In the genomic region with DNA sequence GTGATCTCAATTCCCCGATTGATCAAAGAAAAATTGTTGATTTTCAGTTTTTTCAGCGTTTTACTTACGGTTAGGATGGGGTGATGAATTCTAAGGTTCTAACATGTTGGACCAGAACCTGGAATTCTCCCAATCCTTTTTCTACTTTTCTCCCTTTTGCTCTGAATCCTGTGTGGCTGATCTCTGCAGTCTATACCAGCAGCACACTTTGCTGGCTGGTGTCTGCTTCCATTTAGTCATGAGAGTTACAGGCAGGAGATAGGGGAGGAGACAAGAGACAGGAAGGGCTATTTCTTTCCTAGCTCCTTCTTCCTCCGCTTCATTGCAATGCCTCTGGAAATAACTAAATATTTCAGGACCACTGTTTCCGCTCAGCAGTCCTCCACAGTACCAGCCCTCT, we compare ENCODE assay signal across 29 cellular contexts.
"Had no signal": no experiment of that assay in that cellular context is flagged by ENCODE, and none has a peak within 500 bp of the region (broad histone marks: within the 10 kb centered on the region; RNA-seq: fewer than 3 reads in every experiment).

No MANE protein-coding gene starts in this region.

- H3K27ac ChIP-seq: brain microvascular endothelial cell, Peyer's patch, RWPE1 had no signal

- H3K4me3 Mint-ChIP-seq: activated CD4-positive, alpha-beta T cell treated with anti-CD3 and anti-CD28 coated beads, Interleukin-2, amount 10 ng/mL, durations not matched to agents 24 days and 14 days; activated CD8-positive, alpha-beta T cell treated with anti-CD3 and anti-CD28 coated beads for 36 hours; activated naive CD8-positive, alpha-beta T cell treated with anti-CD3 and anti-CD28 coated beads for 36 hours; activated T-cell treated with anti-CD3 and anti-CD28 coated beads, Interleukin-2, amount 50 U/mL, for 72 hours; activated T-helper 17 cell treated with anti-CD3 and anti-CD28 coated beads, Interleukin-2, amount 50 U/mL, for 72 hours; central memory CD8-positive, alpha-beta T cell had no signal

- H3K4me1 ChIP-seq: Peyer's patch had no signal

- H3K9me3 Mint-ChIP-seq: activated CD4-positive, alpha-beta T cell treated with anti-CD3 and anti-CD28 coated beads, Interleukin-2, amount 10 ng/mL, durations not matched to agents 24 days and 14 days; activated CD8-positive, alpha-beta T cell treated with anti-CD3 and anti-CD28 coated beads for 36 hours had no signal

- H3K27me3 ChIP-seq: brain microvascular endothelial cell, Peyer's patch had no signal

- H3K4me1 Mint-ChIP-seq: activated CD4-positive, alpha-beta T cell treated with anti-CD3 and anti-CD28 coated beads, Interleukin-2, amount 10 ng/mL, durations not matched to agents 24 days and 14 days; activated naive CD8-positive, alpha-beta T cell treated with anti-CD3 and anti-CD28 coated beads for 36 hours; activated T-helper 17 cell treated with anti-CD3 and anti-CD28 coated beads, Interleukin-2, amount 50 U/mL, for 72 hours; central memory CD8-positive, alpha-beta T cell had no signal

- H3K36me3 ChIP-seq: brain microvascular endothelial cell, Peyer's patch had no signal

- ATAC-seq: activated CD8-positive, alpha-beta T cell treated with anti-CD3 and anti-CD28 coated beads for 36 hours; activated T-cell treated with anti-CD3 and anti-CD28 coated beads, Interleukin-2, amount 50 U/mL, for 72 hours; activated T-helper 17 cell treated with anti-CD3 and anti-CD28 coated beads, Interleukin-2, amount 50 U/mL, for 72 hours; Right ventricle myocardium inferior had no signal

- DNase-seq: activated CD4-positive, alpha-beta T cell treated with anti-CD3 and anti-CD28 coated beads, Interleukin-2, amount 10 ng/mL, durations not matched to agents 24 days and 14 days; activated CD4-positive, alpha-beta T cell treated with anti-CD3 and anti-CD28 coated beads, Interleukin-2, amount 50 U/mL, for 4 hours; activated CD8-positive, alpha-beta T cell treated with anti-CD3 and anti-CD28 coated beads for 36 hours; activated effector memory CD4-positive, alpha-beta T cell treated with anti-CD3 and anti-CD28 coated beads, Interleukin-2, amount 50 U/mL, for 16 hours; activated naive CD4-positive, alpha-beta T cell; activated naive CD4-positive, alpha-beta T cell treated with anti-CD3 and anti-CD28 coated beads, Interleukin-2, amount 50 U/mL, for 16 hours; activated naive CD8-positive, alpha-beta T cell treated with anti-CD3 and anti-CD28 coated beads for 36 hours; activated T-cell treated with anti-CD3 and anti-CD28 coated beads, Interleukin-2, amount 50 U/mL, for 1 hour; activated T-cell treated with anti-CD3 and anti-CD28 coated beads, Interleukin-2, amount 50 U/mL, for 72 hours; amniotic stem cell; aorta; brain microvascular endothelial cell; NCI-H1105 treated with DMSO at 0.1 percent for 48 hours; NCI-H1436; NCI-H1694; NCI-H1930; NCI-H2081 treated with DMSO at 0.1 percent for 48 hours; NCI-H226; NCI-H446 treated with DMSO at 0.1 percent for 48 hours; NCI-H524; NCI-H69; NCI-H82; Peyer's patch; SIG-M5; T1000 had no signal

- H3K36me3 Mint-ChIP-seq: activated naive CD8-positive, alpha-beta T cell treated with anti-CD3 and anti-CD28 coated beads for 36 hours had no signal

- H3K27ac Mint-ChIP-seq: activated CD4-positive, alpha-beta T cell treated with anti-CD3 and anti-CD28 coated beads, Interleukin-2, amount 10 ng/mL, durations not matched to agents 24 days and 14 days; activated CD8-positive, alpha-beta T cell treated with anti-CD3 and anti-CD28 coated beads for 36 hours; activated naive CD8-positive, alpha-beta T cell treated with anti-CD3 and anti-CD28 coated beads for 36 hours; activated T-cell treated with anti-CD3 and anti-CD28 coated beads, Interleukin-2, amount 50 U/mL, for 72 hours; activated T-helper 17 cell treated with anti-CD3 and anti-CD28 coated beads, Interleukin-2, amount 50 U/mL, for 72 hours had no signal

- H3K27me3 Mint-ChIP-seq: activated CD4-positive, alpha-beta T cell treated with anti-CD3 and anti-CD28 coated beads, Interleukin-2, amount 10 ng/mL, durations not matched to agents 24 days and 14 days; activated CD8-positive, alpha-beta T cell treated with anti-CD3 and anti-CD28 coated beads for 36 hours; activated naive CD8-positive, alpha-beta T cell treated with anti-CD3 and anti-CD28 coated beads for 36 hours; activated T-helper 17 cell treated with anti-CD3 and anti-CD28 coated beads, Interleukin-2, amount 50 U/mL, for 72 hours; central memory CD8-positive, alpha-beta T cell had no signal

- H3K4me3 ChIP-seq: Peyer's patch had no signal
